Comparison of ENCODE assay signal across 17 cellular contexts in the genomic region with DNA sequence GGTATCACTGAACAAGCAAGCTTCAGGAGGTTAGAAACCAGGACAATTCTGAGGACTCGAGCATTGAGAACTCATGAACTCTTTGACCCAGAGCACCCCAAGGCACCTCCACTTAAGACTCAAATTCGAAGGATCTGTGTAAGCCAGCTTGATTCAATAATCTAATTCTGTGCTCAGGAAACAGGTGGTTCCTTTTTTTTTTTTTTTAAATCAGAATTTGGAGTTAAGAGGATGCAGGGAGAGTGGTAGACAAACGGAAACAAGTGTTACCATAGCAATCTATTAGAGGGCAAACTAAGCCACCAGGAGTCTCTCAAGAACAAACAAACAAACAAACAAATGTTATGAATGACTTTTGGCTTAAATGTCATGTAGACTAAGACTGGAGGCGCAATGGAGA. TPM values are rescaled to one million over a fixed set of nuclear protein-coding genes. Genes with fewer than 3 reads are reported as not detected.
A peak's percentile ranks its signal among the peaks of the same experiment; 100 is the strongest.
DNase-seq lines count a peak whose midpoint lies in the region; ATAC-seq and TF ChIP-seq lines count a peak whose summit lies in the region.
"Had no signal": no experiment of that assay in that cellular context is flagged by ENCODE, and none has a peak within 500 bp of the region (broad histone marks: within the 10 kb centered on the region; RNA-seq: fewer than 3 reads in every experiment).

No MANE protein-coding gene starts in this region.

- no peaks in the 10 kb centered on the region for H4K20me1 ChIP-seq in BLaER1 treated with 17β-estradiol and CSF1 and Interleukin-3, amounts not matched to agents 10 nM and 100 nM

- H3K4me1 ChIP-seq in BLaER1 treated with 17β-estradiol and CSF1 and Interleukin-3, amounts not matched to agents 10 nM and 100 nM, result peaks cover 10 to 66% (median 38%) of the 10 kb centered on the region in 10 experiments
- H3K4me1 ChIP-seq in Peyer's patch, result no peaks in the 10 kb centered on the region

- peaks cover 15 to 53% (median 33%) of the 10 kb centered on the region in 11 experiments; a peak in 18 of 22 replicates for H3K36me3 ChIP-seq in BLaER1 treated with 17β-estradiol and CSF1 and Interleukin-3, amounts not matched to agents 10 nM and 100 nM
- peaks cover 0 to 7% (median 0%) of the 10 kb centered on the region in 3 donors for H3K36me3 ChIP-seq in Peyer's patch
- H3K36me3 ChIP-seq: MG63 had no signal

- DNase-seq in GDM1 (lab: John Stamatoyannopoulos, UW), result peak; percentile 3
- DNase-seq in NCI-H82 treated with DMSO at 0.1 percent for 48 hours (lab: John Stamatoyannopoulos, UW; ENCODE audit: unreplicated experiment), result peak; percentile 22
- peak; percentile 12 to 38 for DNase-seq in lung microvascular endothelial cell (ENCODE audit: low read depth in 2 of 2)
- no peak for DNase-seq in Peyer's patch
- no peak for DNase-seq in middle frontal gyrus (ENCODE audit: extremely low spot score, low spot score)
- DNase-seq: ACHN, DMS79, GF-D8, MG63, NCI-H1092 treated with DMSO at 0.1 percent for 48 hours, NCI-H1694, NCI-H2171, NCI-H446 treated with DMSO at 0.1 percent for 48 hours, T-cell had no signal

- peak overlapping the region in 6 of 10 experiments; percentile 4 to 40 (median 20); a peak in 5 of 20 replicates for H3K4me3 ChIP-seq in BLaER1 treated with 17β-estradiol and CSF1 and Interleukin-3, amounts not matched to agents 10 nM and 100 nM
- no peak overlapping the region for H3K4me3 ChIP-seq in Peyer's patch
- H3K4me3 ChIP-seq: GM23338, MG63 had no signal

- peak overlapping the region in 7 of 11 experiments; percentile 28 to 70 (median 60); a peak in 13 of 22 replicates for H3K9ac ChIP-seq in BLaER1 treated with 17β-estradiol and CSF1 and Interleukin-3, amounts not matched to agents 10 nM and 100 nM

- TF ChIP-seq POLR2A in Peyer's patch (IDR thresholded peaks at IDR 0.05), result no peak

- peaks cover 0 to 22% (median 10%) of the 10 kb centered on the region in 11 experiments; a peak in 12 of 22 replicates for H3K9me3 ChIP-seq in BLaER1 treated with 17β-estradiol and CSF1 and Interleukin-3, amounts not matched to agents 10 nM and 100 nM (replicated peaks in 1 of 11)
- H3K9me3 ChIP-seq in Peyer's patch, result no peaks in the 10 kb centered on the region
- H3K9me3 ChIP-seq: MG63 had no signal

- TF ChIP-seq CTCF in Peyer's patch (IDR thresholded peaks at IDR 0.05), result no peak

- H3K4me2 ChIP-seq in BLaER1 treated with 17β-estradiol and CSF1 and Interleukin-3, amounts not matched to agents 10 nM and 100 nM, result peak overlapping the region; percentile 33 to 84 (median 76); a peak in 21 of 22 replicates
- H3K4me2 ChIP-seq: GM23338 had no signal

- no peak for ATAC-seq in GM21529 (IDR thresholded peaks at IDR 0.05; ENCODE audit: unreplicated experiment)
- ATAC-seq: GM23338, T-cell had no signal

- peak overlapping the region in 10 of 11 experiments; percentile 6 to 84 (median 77); a peak in 19 of 22 replicates for H3K27ac ChIP-seq in BLaER1 treated with 17β-estradiol and CSF1 and Interleukin-3, amounts not matched to agents 10 nM and 100 nM
- no peak overlapping the region for H3K27ac ChIP-seq in Peyer's patch

- H3K27me3 ChIP-seq in BLaER1 treated with 17β-estradiol and CSF1 and Interleukin-3, amounts not matched to agents 10 nM and 100 nM, result no peaks in the 10 kb centered on the region
- H3K27me3 ChIP-seq in Peyer's patch, result no peaks in the 10 kb centered on the region
- H3K27me3 ChIP-seq: MG63 had no signal

RNA-seq across cellular contexts. Expression of a gene that starts 53.8 kb away (rescaled TPM):
- total RNA-seq in lung microvascular endothelial cell (13.9 and 16.3 TPM in 2 replicates), Peyer's patch (10 to 100 TPM in 2 of 4 donors, 1 to 10 TPM in 2; 3.0 to 26.4 (median 8.5) TPM)

Comparison
In these comparisons a context has a peak if more than half of its experiments do, and no peak if none do; other contexts are left out.
1. H3K27ac ChIP-seq: peak in BLaER1 treated with 17β-estradiol and CSF1 and Interleukin-3, amounts not matched to agents 10 nM and 100 nM (10 of 11); none in Peyer's patch (0 of 4).
2. H3K4me3 ChIP-seq: peak in BLaER1 treated with 17β-estradiol and CSF1 and Interleukin-3, amounts not matched to agents 10 nM and 100 nM (6 of 10); none in Peyer's patch (0 of 4).
3. DNase-seq: peak in GDM1 (single experiment), NCI-H82 treated with DMSO at 0.1 percent for 48 hours (single experiment) and lung microvascular endothelial cell (2 of 2); none in Peyer's patch (0 of 3) and middle frontal gyrus (single experiment).